ENCODE assay signal across 11 cellular contexts in the genomic region with DNA sequence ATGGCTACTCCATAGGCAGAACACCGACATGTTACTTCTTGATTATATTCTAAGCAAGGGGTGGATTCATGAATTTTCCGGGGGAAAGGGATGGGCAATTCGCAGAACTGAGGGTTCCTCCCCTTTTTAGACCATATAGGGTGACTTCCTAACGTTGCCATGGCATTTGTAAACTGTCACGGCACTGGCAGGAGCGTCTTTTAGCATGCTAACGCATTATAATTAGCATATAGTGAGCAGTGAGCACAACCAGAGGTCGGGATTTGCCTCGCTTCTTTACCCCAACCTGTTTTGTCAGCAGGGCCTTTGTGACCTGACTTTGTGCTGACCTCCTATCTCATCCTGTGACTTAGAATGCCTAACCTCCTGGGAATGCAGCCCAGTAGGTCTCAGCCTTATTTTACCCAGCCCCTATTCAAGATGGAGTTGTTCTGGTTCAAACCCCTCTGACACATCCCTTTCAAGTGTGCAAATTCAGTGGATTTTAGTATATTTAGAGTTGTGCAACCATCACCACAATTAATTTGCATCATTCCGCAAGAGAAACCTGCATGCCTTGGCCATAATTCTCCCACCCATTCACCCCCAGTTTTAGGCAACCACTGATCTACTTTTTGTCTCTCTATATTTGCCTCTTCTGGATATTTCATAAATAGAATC. TPM values are rescaled to one million over a fixed set of nuclear protein-coding genes. Genes with fewer than 3 reads are reported as not detected.
DNase-seq lines count a peak whose midpoint lies in the region; ATAC-seq and TF ChIP-seq lines count a peak whose summit lies in the region.
"Had no signal": no experiment of that assay in that cellular context is flagged by ENCODE, and none has a peak within 500 bp of the region (broad histone marks: within the 10 kb centered on the region; RNA-seq: fewer than 3 reads in every experiment).

No MANE protein-coding gene starts in this region.

- TF ChIP-seq CTCF in chondrocyte (IDR thresholded peaks at IDR 0.05) (no peak), GM13977 (IDR thresholded peaks at IDR 0.05; ENCODE audit: extremely low read depth, insufficient read depth, missing control alignments) (no peak)

- H3K4me2 ChIP-seq in skeletal muscle satellite cell (ENCODE audit: low read length) (peak overlapping the region; percentile 71), Karpas-422 (ENCODE audit: low read depth, low read length, poor library complexity, severe bottlenecking) (no peak overlapping the region)

- H3K4me1 ChIP-seq in HUES48 (ENCODE audit: control insufficient read depth, insufficient read depth, low read length) (peaks cover 33% of the 10 kb centered on the region), iPS-20b (ENCODE audit: insufficient read depth, low read length) (peaks cover 30% of the 10 kb centered on the region), skeletal muscle satellite cell (ENCODE audit: control insufficient read depth, insufficient read depth, low read length) (peaks cover 36% of the 10 kb centered on the region), Karpas-422 (ENCODE audit: low read length) (no peaks in the 10 kb centered on the region)

- H3K4me3 ChIP-seq in HUES48 (ENCODE audit: low read depth, low read length) (peak overlapping the region; percentile 31), iPS-20b (ENCODE audit: low read length) (peak overlapping the region; percentile 69), skeletal muscle satellite cell (ENCODE audit: low read length) (peak overlapping the region; percentile 40), Karpas-422 (ENCODE audit: low read length) (no peak overlapping the region)

- no peak overlapping the region for H2AFZ ChIP-seq in Karpas-422 (ENCODE audit: low read length)

- ATAC-seq in GM18520 (IDR thresholded peaks at IDR 0.05; ENCODE audit: unreplicated experiment) (no peak), GM19351 (IDR thresholded peaks at IDR 0.05; ENCODE audit: unreplicated experiment) (no peak)

- no peaks in the 10 kb centered on the region for H3K9me3 Mint-ChIP-seq in chondrocyte (ENCODE audit: low read depth)
- H3K9me3 Mint-ChIP-seq: activated CD4-positive, alpha-beta T cell treated with anti-CD3 and anti-CD28 coated beads, Interleukin-2, amount 10 ng/mL, durations not matched to agents 24 days and 14 days; stimulated activated naive CD8-positive, alpha-beta T cell treated with anti-CD3 and anti-CD28 coated beads, Interleukin-15, Interleukin-2, amounts not matched to agents 100 ng/mL and 50 ng/mL, for 24 hours had no signal

- no peaks in the 10 kb centered on the region for H3K79me2 ChIP-seq in Karpas-422 (ENCODE audit: low read length)

- in situ Hi-C loops in GM13977 (cut with MboI; ENCODE audit: low pct_unique_long_range_greater_than_20kb, low sequenced_read_pairs, unreplicated experiment): no loop called here

- H4K20me1 ChIP-seq in Karpas-422 (ENCODE audit: insufficient read depth, low read depth, low read length): peaks cover 45% of the 10 kb centered on the region

- DNase-seq in chondrocyte (ENCODE audit: low spot score) (no peak), Karpas-422 (no peak), GM13977 (ENCODE audit: low spot score) (no peak)
- DNase-seq: activated CD4-positive, alpha-beta T cell treated with anti-CD3 and anti-CD28 coated beads, Interleukin-2, amount 10 ng/mL, durations not matched to agents 24 days and 14 days; stimulated activated CD4-positive, alpha-beta T cell treated with anti-CD3 and anti-CD28 coated beads, Interleukin-12 subunit alpha, Interleukin-12 subunit beta, amount 100 ng/mL, for 4 hours had no signal

- H3K27ac Mint-ChIP-seq in chondrocyte (ENCODE audit: unreplicated experiment): peak overlapping the region; percentile 87
- H3K27ac Mint-ChIP-seq: stimulated activated naive CD8-positive, alpha-beta T cell treated with anti-CD3 and anti-CD28 coated beads, Interleukin-15, Interleukin-2, amounts not matched to agents 100 ng/mL and 50 ng/mL, for 24 hours had no signal

- H3K27me3 Mint-ChIP-seq in chondrocyte (ENCODE audit: low read depth): no peaks in the 10 kb centered on the region
- H3K27me3 Mint-ChIP-seq: activated CD4-positive, alpha-beta T cell treated with anti-CD3 and anti-CD28 coated beads, Interleukin-2, amount 10 ng/mL, durations not matched to agents 24 days and 14 days; stimulated activated naive CD8-positive, alpha-beta T cell treated with anti-CD3 and anti-CD28 coated beads, Interleukin-15, Interleukin-2, amounts not matched to agents 100 ng/mL and 50 ng/mL, for 24 hours had no signal

- H3K27ac ChIP-seq in HUES48 (ENCODE audit: low read depth, low read length) (peak overlapping the region; percentile 92), iPS-20b (ENCODE audit: low read length) (no peak overlapping the region), Karpas-422 (ENCODE audit: low read length) (no peak overlapping the region)

- H3K9me3 ChIP-seq in HUES48 (ENCODE audit: control insufficient read depth, insufficient read depth, low read length) (no peaks in the 10 kb centered on the region), iPS-20b (ENCODE audit: insufficient read depth, low read depth, low read length) (no peaks in the 10 kb centered on the region), skeletal muscle satellite cell (replicated peaks; ENCODE audit: low read length) (no peaks in the 10 kb centered on the region), Karpas-422 (ENCODE audit: low read length) (no peaks in the 10 kb centered on the region)

- H3K9ac ChIP-seq in HUES48 (ENCODE audit: low read depth, low read length): no peak overlapping the region
- H3K9ac ChIP-seq in iPS-20b (ENCODE audit: low read depth, low read length): peak overlapping the region; percentile 60; the same call in 1 of the 2 replicates
- H3K9ac ChIP-seq in skeletal muscle satellite cell (ENCODE audit: low read depth, low read length): peak overlapping the region; percentile 47
- no peak overlapping the region for H3K9ac ChIP-seq in Karpas-422 (ENCODE audit: low read length)

- H3K36me3 ChIP-seq in HUES48 (ENCODE audit: control insufficient read depth, insufficient read depth, low read length) (no peaks in the 10 kb centered on the region), iPS-20b (ENCODE audit: insufficient read depth, low read depth, low read length) (no peaks in the 10 kb centered on the region), skeletal muscle satellite cell (ENCODE audit: insufficient read depth, low read length) (peaks cover 5% of the 10 kb centered on the region), Karpas-422 (ENCODE audit: insufficient read depth, low read length) (no peaks in the 10 kb centered on the region)

- no peak overlapping the region for H3K4me3 Mint-ChIP-seq in chondrocyte (ENCODE audit: unreplicated experiment)
- H3K4me3 Mint-ChIP-seq: activated CD4-positive, alpha-beta T cell treated with anti-CD3 and anti-CD28 coated beads, Interleukin-2, amount 10 ng/mL, durations not matched to agents 24 days and 14 days; stimulated activated naive CD8-positive, alpha-beta T cell treated with anti-CD3 and anti-CD28 coated beads, Interleukin-15, Interleukin-2, amounts not matched to agents 100 ng/mL and 50 ng/mL, for 24 hours had no signal

- peaks cover 53% of the 10 kb centered on the region for H3K4me1 Mint-ChIP-seq in chondrocyte (ENCODE audit: low read depth)

- no peaks in the 10 kb centered on the region for H3K9me2 ChIP-seq in Karpas-422 (replicated peaks; ENCODE audit: insufficient read depth, low read length)

- no peaks in the 10 kb centered on the region for H3K27me3 ChIP-seq in HUES48 (ENCODE audit: control insufficient read depth, insufficient read depth, low read length)
- no peaks in the 10 kb centered on the region for H3K27me3 ChIP-seq in iPS-20b (ENCODE audit: insufficient read depth, low read length)
- no peaks in the 10 kb centered on the region for H3K27me3 ChIP-seq in skeletal muscle satellite cell (ENCODE audit: control insufficient read depth, insufficient read depth, low read length)
- no peaks in the 10 kb centered on the region for H3K27me3 ChIP-seq in Karpas-422 (ENCODE audit: low read length)

- no peaks in the 10 kb centered on the region for H3K36me3 Mint-ChIP-seq in chondrocyte (ENCODE audit: low read depth)

RNA-seq across cellular contexts. Expression of gene PALS1, which starts 27.4 kb away (rescaled TPM):
- total RNA-seq in chondrocyte: 12.5 to 14.5 TPM (median 14.3 TPM) in 3 replicates
- 16.2 and 18.6 TPM in 2 replicates for total RNA-seq in skeletal muscle satellite cell (2012; rRNA removed)
- total RNA-seq in Karpas-422 (2014; rRNA removed; shearing (Covaris generic); ENCODE audit: low replicate concordance): 3.8 and 6.2 TPM in 2 replicates

Comparison
In these comparisons a context has a peak if more than half of its experiments do, and no peak if none do; other contexts are left out.
1. H3K9ac ChIP-seq: peak in iPS-20b (single experiment) and skeletal muscle satellite cell (single experiment); none in HUES48 (single experiment) and Karpas-422 (single experiment).